In genomic region chr1:27358928-27359313, GRCh38 we compare ENCODE assay signal across 24 cellular contexts. TPM values are rescaled to one million over a fixed set of nuclear protein-coding genes. Genes with fewer than 3 reads are reported as not detected.
DNase-seq lines count a peak whose midpoint lies in the region; ATAC-seq and TF ChIP-seq lines count a peak whose summit lies in the region.
"Had no signal": no experiment of that assay in that cellular context is flagged by ENCODE, and none has a peak within 500 bp of the region (broad histone marks: within the 10 kb centered on the region; RNA-seq: fewer than 3 reads in every experiment).

No MANE protein-coding gene starts in this region.

- H3K27me3 Mint-ChIP-seq in natural killer cell treated with Interleukin-12 subunit alpha and Interleukin-12 subunit beta and Interleukin-15 and Interleukin-18, amount 100 ng/mL, for 72 hours: no peaks in the 10 kb centered on the region
- H3K27me3 Mint-ChIP-seq in natural killer cell (ENCODE audit: low read depth in 2 of 2): no peaks in the 10 kb centered on the region
- H3K27me3 Mint-ChIP-seq in effector memory CD8-positive, alpha-beta T cell: no peaks in the 10 kb centered on the region

- DNase-seq in natural killer cell treated with Interleukin-12 subunit alpha and Interleukin-12 subunit beta and Interleukin-15 and Interleukin-18, amount 100 ng/mL, for 72 hours (ENCODE audit: low spot score): no peak
- DNase-seq in natural killer cell (no peak), SKM-1 treated with dmso at 0.1 percent for 144 hours (lab: John Stamatoyannopoulos, UW; ENCODE audit: unreplicated experiment) (no peak), NCI-H128 (lab: John Stamatoyannopoulos, UW; ENCODE audit: unreplicated experiment) (no peak)
- no peak for DNase-seq in effector memory CD8-positive, alpha-beta T cell
- DNase-seq in stimulated activated CD4-positive, alpha-beta T cell treated with anti-CD3 and anti-CD28 coated beads, Interleukin-4, amount 100 ng/mL, for 1 hour: no peak
- DNase-seq: activated CD8-positive, alpha-beta memory T cell treated with anti-CD3 and anti-CD28 coated beads, Interleukin-2, amount 50 U/mL, for 4 hours; activated gamma-delta T cell; amniotic stem cell; head of caudate nucleus; HFFc6; left lung; NCI-H1105; NCI-H2081 treated with DMSO at 0.1 percent for 48 hours; NCI-H446 treated with DMSO at 0.1 percent for 48 hours; SJCRH30; small intestine; stimulated activated naive CD8-positive, alpha-beta T cell treated with anti-CD3 and anti-CD28 coated beads, Interleukin-15, Interleukin-2, amounts not matched to agents 100 U/mL and 50 U/mL, for 24 hours; thyroid gland had no signal

- no peak for ATAC-seq in natural killer cell treated with Interleukin-12 subunit alpha and Interleukin-12 subunit beta and Interleukin-15 and Interleukin-18, amount 100 ng/mL, for 72 hours
- no peak for ATAC-seq in natural killer cell
- ATAC-seq in effector memory CD8-positive, alpha-beta T cell (replicated peaks): no peak
- ATAC-seq: left lung; stimulated activated naive CD8-positive, alpha-beta T cell treated with anti-CD3 and anti-CD28 coated beads, Interleukin-15, Interleukin-2, amounts not matched to agents 100 U/mL and 50 U/mL, for 24 hours had no signal

- intact Hi-C loops in natural killer cell (cut with micrococcal nuclease): no loop called here

- H3K36me3 Mint-ChIP-seq in natural killer cell treated with Interleukin-12 subunit alpha and Interleukin-12 subunit beta and Interleukin-15 and Interleukin-18, amount 100 ng/mL, for 72 hours: no peaks in the 10 kb centered on the region
- H3K36me3 Mint-ChIP-seq in natural killer cell: no peaks in the 10 kb centered on the region
- peaks cover 28% of the 10 kb centered on the region for H3K36me3 Mint-ChIP-seq in effector memory CD8-positive, alpha-beta T cell (ENCODE audit: insufficient read depth)

- H3K9me3 Mint-ChIP-seq in natural killer cell treated with Interleukin-12 subunit alpha and Interleukin-12 subunit beta and Interleukin-15 and Interleukin-18, amount 100 ng/mL, for 72 hours: no peaks in the 10 kb centered on the region
- H3K9me3 Mint-ChIP-seq in natural killer cell: no peaks in the 10 kb centered on the region
- H3K9me3 Mint-ChIP-seq in effector memory CD8-positive, alpha-beta T cell: no peaks in the 10 kb centered on the region
- H3K9me3 Mint-ChIP-seq: dendritic cell treated with granulocyte-macrophage colony-stimulating factor and Interleukin-4, amounts not matched to agents 40 ng/mL and 50 ng/mL, for 4 days; HFFc6; mesothelial cell of epicardium had no signal

- H3K4me3 Mint-ChIP-seq in natural killer cell treated with Interleukin-12 subunit alpha and Interleukin-12 subunit beta and Interleukin-15 and Interleukin-18, amount 100 ng/mL, for 72 hours: peak overlapping the region; percentile 80
- no peak overlapping the region for H3K4me3 Mint-ChIP-seq in natural killer cell
- peak overlapping the region; percentile 65 to 84 for H3K4me3 Mint-ChIP-seq in effector memory CD8-positive, alpha-beta T cell
- H3K4me3 Mint-ChIP-seq: dendritic cell treated with granulocyte-macrophage colony-stimulating factor and Interleukin-4, amounts not matched to agents 40 ng/mL and 50 ng/mL, for 4 days; HFFc6 had no signal

- H3K27ac Mint-ChIP-seq in natural killer cell treated with Interleukin-12 subunit alpha and Interleukin-12 subunit beta and Interleukin-15 and Interleukin-18, amount 100 ng/mL, for 72 hours: peak overlapping the region in 1 of 2 donors; percentile 16
- H3K27ac Mint-ChIP-seq in natural killer cell: peak overlapping the region in 1 of 2 donors; percentile 67
- H3K27ac Mint-ChIP-seq in effector memory CD8-positive, alpha-beta T cell: no peak overlapping the region
- H3K27ac Mint-ChIP-seq: dendritic cell treated with granulocyte-macrophage colony-stimulating factor and Interleukin-4, amounts not matched to agents 40 ng/mL and 50 ng/mL, for 4 days; HFFc6; mesothelial cell of epicardium had no signal

- TF ChIP-seq CTCF in natural killer cell (IDR thresholded peaks at IDR 0.05): no peak

- peaks cover 29 to 30% of the 10 kb centered on the region in 2 donors for H3K4me1 Mint-ChIP-seq in natural killer cell treated with Interleukin-12 subunit alpha and Interleukin-12 subunit beta and Interleukin-15 and Interleukin-18, amount 100 ng/mL, for 72 hours (ENCODE audit: low read depth in 2 of 2)
- peaks cover 25 to 41% of the 10 kb centered on the region in 2 donors for H3K4me1 Mint-ChIP-seq in natural killer cell
- peaks cover 24 to 54% of the 10 kb centered on the region in 2 donors for H3K4me1 Mint-ChIP-seq in effector memory CD8-positive, alpha-beta T cell (ENCODE audit: low read depth in 2 of 2)

RNA-seq across cellular contexts. Expression of gene MAP3K6, which starts 7.8 kb away (rescaled TPM):
- 1 to 10 TPM; 8.5 TPM for total RNA-seq in natural killer cell treated with Interleukin-12 subunit alpha and Interleukin-12 subunit beta and Interleukin-15 and Interleukin-18, amount 100 ng/mL, for 72 hours
- 10 to 100 TPM in 2 of 3 donors, 1 to 10 TPM in 1; 8.2 to 15.1 (median 12.1) TPM for total RNA-seq in natural killer cell

RNA-seq across cellular contexts. Expression of gene FCN3, which starts 15.7 kb away (rescaled TPM):
- total RNA-seq in natural killer cell treated with Interleukin-12 subunit alpha and Interleukin-12 subunit beta and Interleukin-15 and Interleukin-18, amount 100 ng/mL, for 72 hours: not detected
- not detected for total RNA-seq in natural killer cell
- total RNA-seq: endothelial cell of umbilical vein; HFFc6; SJCRH30; T-helper 2 cell treated with Interferon-gamma antibody and Interleukin-4, amounts not matched to agents 100 ng/mL and 5 ng/mL, for 36 hours had no signal

RNA-seq across cellular contexts. Expression of gene SYTL1, which starts 17.1 kb away (rescaled TPM):
- 10 to 100 TPM; 24.2 to 39.5 TPM for total RNA-seq in natural killer cell treated with Interleukin-12 subunit alpha and Interleukin-12 subunit beta and Interleukin-15 and Interleukin-18, amount 100 ng/mL, for 72 hours
- 100 to 1,000 TPM; 244 to 312 (median 273) TPM for total RNA-seq in natural killer cell
- total RNA-seq: endothelial cell of umbilical vein had no signal

RNA-seq across cellular contexts. Expression of gene CD164L2, which starts 24.2 kb away (rescaled TPM):
- not detected for total RNA-seq in natural killer cell treated with Interleukin-12 subunit alpha and Interleukin-12 subunit beta and Interleukin-15 and Interleukin-18, amount 100 ng/mL, for 72 hours
- total RNA-seq in natural killer cell: under 1 TPM in 1 of 3 donors, not detected in 2; 0.40 TPM
- total RNA-seq: endothelial cell of umbilical vein; HFFc6; SJCRH30; T-helper 2 cell treated with Interferon-gamma antibody and Interleukin-4, amounts not matched to agents 100 ng/mL and 5 ng/mL, for 36 hours had no signal

RNA-seq across cellular contexts. Expression of gene GPR3, which starts 33.5 kb away (rescaled TPM):
- total RNA-seq in natural killer cell treated with Interleukin-12 subunit alpha and Interleukin-12 subunit beta and Interleukin-15 and Interleukin-18, amount 100 ng/mL, for 72 hours: 1 to 10 TPM in 1 of 2 donors, under 1 TPM in 1; 0.64 to 1.1 TPM
- total RNA-seq in natural killer cell: under 1 TPM; 0.39 to 0.87 (median 0.60) TPM
- total RNA-seq: bronchial epithelial cell had no signal

Comparison
In these comparisons a context has a peak if more than half of its experiments do, and no peak if none do; other contexts are left out.
1. RNA of gene SYTL1, which starts 17.1 kb away (total RNA-seq): 244 to 312 TPM in natural killer cell; 24.2 to 39.5 TPM in natural killer cell treated with Interleukin-12 subunit alpha and Interleukin-12 subunit beta and Interleukin-15 and Interleukin-18, amount 100 ng/mL, for 72 hours; every median in the first group is over 4 times any median in the second.